Comparison of ENCODE assay signal across 1 cellular context in genomic region chr12:119992129-119992705, GRCh38.
TF ChIP-seq lines count a peak whose summit lies in the region.

No MANE protein-coding gene starts in this region.

TF ChIP-seq in neural cell, 6 proteins besides CTCF, POLR2A, EP300 and RAD21:
- TF ChIP-seq EZH2 (IDR thresholded peaks at IDR 0.05; ENCODE audit: borderline replicate concordance, insufficient read depth, low read length, poor library complexity, severe bottlenecking) (no peak), REST (IDR thresholded peaks at IDR 0.05; ENCODE audit: borderline replicate concordance) (no peak), MXI1 (conservative IDR thresholded peaks at IDR 0.05; ENCODE audit: poor library complexity, severe bottlenecking) (no peak), POLR2AphosphoS5 (IDR thresholded peaks at IDR 0.05) (no peak), TAF1 (IDR thresholded peaks at IDR 0.05; ENCODE audit: low read depth) (no peak), SMC3 (conservative IDR thresholded peaks at IDR 0.05; ENCODE audit: poor library complexity) (no peak)
